Comparison of ENCODE assay signal across 14 cellular contexts in genomic region chr15:44029940-44030568, GRCh38.
DNase-seq lines count a peak whose midpoint lies in the region; ATAC-seq, FAIRE-seq and TF ChIP-seq lines count a peak whose summit lies in the region.
"Had no signal": no experiment of that assay in that cellular context is flagged by ENCODE, and none has a peak within 500 bp of the region (broad histone marks: within the 10 kb centered on the region; RNA-seq: fewer than 3 reads in every experiment).

No MANE protein-coding gene starts in this region.

- TF ChIP-seq EP300 in sigmoid colon (IDR thresholded peaks at IDR 0.05): no peak

- peak; percentile 52 for FAIRE-seq in H54 (lab: Jason Lieb, UNC)
- FAIRE-seq: islet of Langerhans had no signal

- H3K9me3 Mint-ChIP-seq in activated T-helper 17 cell treated with anti-CD3 and anti-CD28 coated beads, Interleukin-2, amount 50 U/mL, for 72 hours: no peaks in the 10 kb centered on the region

- no peaks in the 10 kb centered on the region for H3K36me3 Mint-ChIP-seq in activated T-helper 17 cell treated with anti-CD3 and anti-CD28 coated beads, Interleukin-2, amount 50 U/mL, for 72 hours (ENCODE audit: low read depth)
- H3K36me3 Mint-ChIP-seq: naive B cell had no signal

- H3K27ac Mint-ChIP-seq in activated T-helper 17 cell treated with anti-CD3 and anti-CD28 coated beads, Interleukin-2, amount 50 U/mL, for 72 hours: no peak overlapping the region

- no peak overlapping the region for H3K27ac ChIP-seq in sigmoid colon
- H3K27ac ChIP-seq: esophagus squamous epithelium had no signal

- ATAC-seq in activated T-helper 17 cell treated with anti-CD3 and anti-CD28 coated beads, Interleukin-2, amount 50 U/mL, for 72 hours (replicated peaks): peak; percentile 40

- H3K4me3 Mint-ChIP-seq in activated T-helper 17 cell treated with anti-CD3 and anti-CD28 coated beads, Interleukin-2, amount 50 U/mL, for 72 hours: no peak overlapping the region
- H3K4me3 Mint-ChIP-seq: naive B cell had no signal

- peaks cover 25% of the 10 kb centered on the region for H3K27me3 Mint-ChIP-seq in activated T-helper 17 cell treated with anti-CD3 and anti-CD28 coated beads, Interleukin-2, amount 50 U/mL, for 72 hours

- TF ChIP-seq CTCF in fibroblast of pulmonary artery (IDR thresholded peaks at IDR 0.05; ENCODE audit: low read length, missing control alignments) (peak; percentile 4), retinal pigment epithelial cell (conservative IDR thresholded peaks at IDR 0.05; ENCODE audit: low read depth, low read length) (peak; percentile 12), sigmoid colon (IDR thresholded peaks at IDR 0.05) (no peak)

- DNase-seq in H54 (ENCODE audit: insufficient read length, low spot score): no peak
- DNase-seq in fibroblast of pulmonary artery (ENCODE audit: low read depth): peak; percentile 85
- peak; percentile 68 for DNase-seq in retinal pigment epithelial cell (ENCODE audit: low read depth)
- DNase-seq in NCI-H510A (lab: John Stamatoyannopoulos, UW): no peak
- no peak for DNase-seq in stimulated activated CD4-positive, alpha-beta T cell treated with anti-CD3 and anti-CD28 coated beads, Interleukin-2, amount 100 ng/mL, for 48 hours
- DNase-seq in sigmoid colon: no peak
- DNase-seq: activated CD8-positive, alpha-beta memory T cell treated with anti-CD3 and anti-CD28 coated beads for 24 hours; esophagus squamous epithelium; GF-D8; naive B cell; NCI-H1417; NCI-H69 had no signal

- H3K27me3 ChIP-seq in sigmoid colon: no peaks in the 10 kb centered on the region

- H3K9me3 ChIP-seq in sigmoid colon: no peaks in the 10 kb centered on the region
- H3K9me3 ChIP-seq: esophagus squamous epithelium had no signal

- intact Hi-C loops in sigmoid colon (cut with DNase I): no loop called here

- peaks cover 5% of the 10 kb centered on the region for H3K4me1 Mint-ChIP-seq in activated T-helper 17 cell treated with anti-CD3 and anti-CD28 coated beads, Interleukin-2, amount 50 U/mL, for 72 hours
- H3K4me1 Mint-ChIP-seq: naive B cell had no signal

- 78 to 87% methylated on average over 2 of the region's 2 CpGs for WGBS in sigmoid colon, 2 donors

- H3K36me3 ChIP-seq in sigmoid colon: no peaks in the 10 kb centered on the region
- H3K36me3 ChIP-seq: esophagus squamous epithelium had no signal

- TF ChIP-seq POLR2A in H54 (IDR thresholded peaks at IDR 0.05; ENCODE audit: low read depth, low read length): no peak
- TF ChIP-seq POLR2A in sigmoid colon (IDR thresholded peaks at IDR 0.05): no peak

- H3K4me3 ChIP-seq in fibroblast of pulmonary artery (replicated peaks; ENCODE audit: low read depth, low read length) (no peak overlapping the region), retinal pigment epithelial cell (ENCODE audit: low read length) (no peak overlapping the region), sigmoid colon (no peak overlapping the region)
- H3K4me3 ChIP-seq: esophagus squamous epithelium had no signal

- H3K4me1 ChIP-seq in sigmoid colon: peaks cover 0 to 2% (median 0%) of the 10 kb centered on the region in 4 donors
- H3K4me1 ChIP-seq: esophagus squamous epithelium had no signal

Comparison
In these comparisons a context has a peak if more than half of its experiments do, and no peak if none do; other contexts are left out.
1. DNase-seq: peak in fibroblast of pulmonary artery (single experiment) and retinal pigment epithelial cell (single experiment); none in H54 (single experiment), NCI-H510A (single experiment), stimulated activated CD4-positive, alpha-beta T cell treated with anti-CD3 and anti-CD28 coated beads, Interleukin-2, amount 100 ng/mL, for 48 hours (0 of 2) and sigmoid colon (single experiment).
2. CTCF ChIP-seq: peak in fibroblast of pulmonary artery (single experiment) and retinal pigment epithelial cell (single experiment); none in sigmoid colon (0 of 4).